Comparison of ENCODE assay signal across 8 cellular contexts in genomic region chr7:65762712-65763111, GRCh38.
DNase-seq lines count a peak whose midpoint lies in the region; ATAC-seq and TF ChIP-seq lines count a peak whose summit lies in the region.
"Not testable (repeated sequence)": the region's sequence is repeated elsewhere in the genome, so short reads cannot be mapped to it uniquely, and the experiment has no call there.

No MANE protein-coding gene starts in this region.

- H3K27me3 ChIP-seq in CD4-positive, alpha-beta memory T cell (ENCODE audit: insufficient read depth, low read length); HUES48 (ENCODE audit: control insufficient read depth, insufficient read depth, low read length); SJSA1 (replicated peaks); brain microvascular endothelial cell (replicated peaks); stomach: not testable (repeated sequence)

- not testable (repeated sequence) for DNase-seq in CD4-positive, alpha-beta memory T cell; SJSA1 (ENCODE audit: low read depth in 1 of 2, low spot score in 2 of 2); activated T-cell treated with anti-CD3 and anti-CD28 coated beads, Interleukin-2, amount 50 U/mL, for 72 hours; left cardiac atrium; stomach
- DNase-seq in brain microvascular endothelial cell: peak; percentile 54

- POLR2A ChIA-PET in CD4-positive, alpha-beta memory T cell (lab: Charles Lee; ENCODE audit: partially characterized antibody): not testable (repeated sequence)

- in situ Hi-C loops in brain microvascular endothelial cell (cut with HindIII; ENCODE audit: low pct_ligation_motif_present, low sequenced_read_pairs): not testable (repeated sequence)

- peaks cover 3 to 18% (median 7%) of the 10 kb centered on the region in 4 donors for H3K4me1 Mint-ChIP-seq in CD4-positive, alpha-beta memory T cell
- H3K4me1 Mint-ChIP-seq in activated T-cell treated with anti-CD3 and anti-CD28 coated beads, Interleukin-2, amount 50 U/mL, for 72 hours (ENCODE audit: low read depth): peaks cover 20% of the 10 kb centered on the region

- not testable (repeated sequence) for TF ChIP-seq POLR2A in stomach (IDR thresholded peaks at IDR 0.05)

- peaks cover 18 to 31% of the 10 kb centered on the region in 2 donors for H3K36me3 Mint-ChIP-seq in CD4-positive, alpha-beta memory T cell
- H3K36me3 Mint-ChIP-seq in activated T-cell treated with anti-CD3 and anti-CD28 coated beads, Interleukin-2, amount 50 U/mL, for 72 hours (ENCODE audit: insufficient read depth in 2 of 2): peaks cover 5 to 16% of the 10 kb centered on the region in 2 donors

- H3K4me3 Mint-ChIP-seq in CD4-positive, alpha-beta memory T cell: not testable (repeated sequence)
- H3K4me3 Mint-ChIP-seq in activated T-cell treated with anti-CD3 and anti-CD28 coated beads, Interleukin-2, amount 50 U/mL, for 72 hours: peak overlapping the region in 1 of 2 donors; percentile 30

- not testable (repeated sequence) for H3K9ac ChIP-seq in HUES48 (ENCODE audit: low read depth, low read length)

- H3K27ac Mint-ChIP-seq in CD4-positive, alpha-beta memory T cell: peak overlapping the region in 5 of 7 donors; percentile 5 to 68 (median 31)
- peak overlapping the region; percentile 94 for H3K27ac Mint-ChIP-seq in activated T-cell treated with anti-CD3 and anti-CD28 coated beads, Interleukin-2, amount 50 U/mL, for 72 hours

- H3K9me3 ChIP-seq in CD4-positive, alpha-beta memory T cell (ENCODE audit: control insufficient read depth in 1 of 2, low read length in 2 of 2); HUES48 (ENCODE audit: control insufficient read depth, insufficient read depth, low read length); SJSA1 (replicated peaks); mesodermal cell (ENCODE audit: control insufficient read depth, low read length); stomach: not testable (repeated sequence)

- not testable (repeated sequence) for H3K27ac ChIP-seq in CD4-positive, alpha-beta memory T cell (ENCODE audit: low read depth, low read length)
- H3K27ac ChIP-seq in HUES48 (ENCODE audit: low read depth, low read length) (peak overlapping the region; percentile 42), SJSA1 (peak overlapping the region; percentile 54), brain microvascular endothelial cell (peak overlapping the region; percentile 58), mesodermal cell (ENCODE audit: low read depth, low read length, severe bottlenecking) (peak overlapping the region; percentile 57), stomach (peak overlapping the region in 3 of 5 donors; percentile 54 to 59 (median 57))

- not testable (repeated sequence) for H3K9me3 Mint-ChIP-seq in CD4-positive, alpha-beta memory T cell; activated T-cell treated with anti-CD3 and anti-CD28 coated beads, Interleukin-2, amount 50 U/mL, for 72 hours

- CTCF ChIA-PET in CD4-positive, alpha-beta memory T cell (lab: Charles Lee; ENCODE audit: partially characterized antibody): not testable (repeated sequence)

- ATAC-seq in activated T-cell treated with anti-CD3 and anti-CD28 coated beads, Interleukin-2, amount 50 U/mL, for 72 hours (replicated peaks in 1 of 2): peak in 1 of 2 donors; percentile 47
- ATAC-seq in left cardiac atrium: peak; percentile 41 to 70

- no CpG with 5 or more reads among the region's 3 CpGs for WGBS in mesodermal cell (ENCODE audit: insufficient coverage in 2 of 2), 2 experiments
- WGBS in stomach, 5 donors: 28 to 49% (median 34%) methylated on average over 3 of the region's 3 CpGs

- intact Hi-C loops in CD4-positive, alpha-beta memory T cell (cut with micrococcal nuclease); left cardiac atrium (cut with DNase I); stomach (cut with DNase I; ENCODE audit: low total_unique reads): not testable (repeated sequence)

- H3K4me3 ChIP-seq in CD4-positive, alpha-beta memory T cell (ENCODE audit: low read length in 2 of 2); HUES48 (ENCODE audit: low read depth, low read length); SJSA1; brain microvascular endothelial cell (ENCODE audit: low read depth, low read length); mesodermal cell (ENCODE audit: extremely low read depth, insufficient read depth, low read length, poor library complexity, severe bottlenecking); stomach: not testable (repeated sequence)

- H3K27me3 Mint-ChIP-seq in CD4-positive, alpha-beta memory T cell; activated T-cell treated with anti-CD3 and anti-CD28 coated beads, Interleukin-2, amount 50 U/mL, for 72 hours (ENCODE audit: low read depth): not testable (repeated sequence)

- TF ChIP-seq EP300 in stomach (IDR thresholded peaks at IDR 0.05): not testable (repeated sequence)

- TF ChIP-seq CTCF in brain microvascular endothelial cell (IDR thresholded peaks at IDR 0.05; ENCODE audit: low read depth, low read length, missing control alignments); stomach (IDR thresholded peaks at IDR 0.05): not testable (repeated sequence)

- H3K36me3 ChIP-seq in CD4-positive, alpha-beta memory T cell (ENCODE audit: insufficient read depth, low read length): not testable (repeated sequence)
- H3K36me3 ChIP-seq in HUES48 (ENCODE audit: control insufficient read depth, insufficient read depth, low read length): peaks cover 28% of the 10 kb centered on the region
- H3K36me3 ChIP-seq in SJSA1: peaks cover 16% of the 10 kb centered on the region
- H3K36me3 ChIP-seq in brain microvascular endothelial cell (replicated peaks): peaks cover 12% of the 10 kb centered on the region
- H3K36me3 ChIP-seq in mesodermal cell (ENCODE audit: control insufficient read depth, insufficient read depth, low read length): peaks cover 12% of the 10 kb centered on the region
- peaks cover 3 to 40% (median 37%) of the 10 kb centered on the region in 4 donors for H3K36me3 ChIP-seq in stomach

- not testable (repeated sequence) for H3K4me1 ChIP-seq in CD4-positive, alpha-beta memory T cell (ENCODE audit: insufficient read depth, low read length); HUES48 (ENCODE audit: control insufficient read depth, insufficient read depth, low read length); SJSA1 (replicated peaks); mesodermal cell (ENCODE audit: control insufficient read depth, insufficient read depth, low read length, poor library complexity, severe bottlenecking)
- peaks cover 0 to 20% (median 12%) of the 10 kb centered on the region in 4 donors for H3K4me1 ChIP-seq in stomach
